Comparison of ENCODE assay signal across 14 cellular contexts in genomic region chr1:175297291-175297690, GRCh38.
DNase-seq lines count a peak whose midpoint lies in the region; ATAC-seq and TF ChIP-seq lines count a peak whose summit lies in the region.
"Had no signal": no experiment of that assay in that cellular context is flagged by ENCODE, and none has a peak within 500 bp of the region (broad histone marks: within the 10 kb centered on the region; RNA-seq: fewer than 3 reads in every experiment).

No MANE protein-coding gene starts in this region.

- H3K4me3 Mint-ChIP-seq in activated CD4-positive, alpha-beta T cell treated with anti-CD3 and anti-CD28 coated beads for 36 hours: no peak overlapping the region
- peak overlapping the region in 2 of 8 donors; percentile 11 to 52 for H3K4me3 Mint-ChIP-seq in CD4-positive, alpha-beta memory T cell
- H3K4me3 Mint-ChIP-seq in T-helper 17 cell: peak overlapping the region; percentile 21
- no peak overlapping the region for H3K4me3 Mint-ChIP-seq in effector memory CD8-positive, alpha-beta T cell
- no peak overlapping the region for H3K4me3 Mint-ChIP-seq in glutamatergic neuron (ENCODE audit: unreplicated experiment)
- H3K4me3 Mint-ChIP-seq: CD14-positive monocyte, HFFc6 had no signal

- H3K27ac Mint-ChIP-seq in activated CD4-positive, alpha-beta T cell treated with anti-CD3 and anti-CD28 coated beads for 36 hours: no peak overlapping the region
- no peak overlapping the region for H3K27ac Mint-ChIP-seq in CD4-positive, alpha-beta memory T cell
- no peak overlapping the region for H3K27ac Mint-ChIP-seq in T-helper 17 cell
- no peak overlapping the region for H3K27ac Mint-ChIP-seq in effector memory CD8-positive, alpha-beta T cell
- no peak overlapping the region for H3K27ac Mint-ChIP-seq in glutamatergic neuron (ENCODE audit: unreplicated experiment)
- H3K27ac Mint-ChIP-seq: CD14-positive monocyte, HFFc6 had no signal

- no peaks in the 10 kb centered on the region for H3K9me3 Mint-ChIP-seq in activated CD4-positive, alpha-beta T cell treated with anti-CD3 and anti-CD28 coated beads for 36 hours (ENCODE audit: low read depth)
- H3K9me3 Mint-ChIP-seq in CD4-positive, alpha-beta memory T cell: peaks cover 0 to 5% (median 1%) of the 10 kb centered on the region in 8 donors
- H3K9me3 Mint-ChIP-seq in effector memory CD8-positive, alpha-beta T cell: no peaks in the 10 kb centered on the region
- no peaks in the 10 kb centered on the region for H3K9me3 Mint-ChIP-seq in glutamatergic neuron (ENCODE audit: unreplicated experiment)

- H3K4me3 ChIP-seq in CD4-positive, alpha-beta memory T cell (ENCODE audit: low read length in 2 of 2): no peak overlapping the region

- H3K4me1 ChIP-seq in CD4-positive, alpha-beta memory T cell (ENCODE audit: insufficient read depth, low read length): peaks cover 39% of the 10 kb centered on the region

- POLR2A ChIA-PET in activated CD4-positive, alpha-beta T cell treated with anti-CD3 and anti-CD28 coated beads for 36 hours (lab: Charles Lee): no interaction called here
- POLR2A ChIA-PET in CD4-positive, alpha-beta memory T cell (lab: Charles Lee; ENCODE audit: partially characterized antibody): no interaction called here

- peaks cover 4% of the 10 kb centered on the region for H3K27me3 Mint-ChIP-seq in activated CD4-positive, alpha-beta T cell treated with anti-CD3 and anti-CD28 coated beads for 36 hours
- peaks cover 4 to 8% of the 10 kb centered on the region in 2 donors for H3K27me3 Mint-ChIP-seq in CD4-positive, alpha-beta memory T cell
- H3K27me3 Mint-ChIP-seq in T-helper 17 cell (peaks cover 6% of the 10 kb centered on the region), glutamatergic neuron (ENCODE audit: unreplicated experiment) (no peaks in the 10 kb centered on the region)
- H3K27me3 Mint-ChIP-seq in effector memory CD8-positive, alpha-beta T cell: no peaks in the 10 kb centered on the region

- no peak for TF ChIP-seq CTCF in glutamatergic neuron (IDR thresholded peaks at IDR 0.05; ENCODE audit: partially characterized antibody, unreplicated experiment)

- no peaks in the 10 kb centered on the region for H3K36me3 Mint-ChIP-seq in activated CD4-positive, alpha-beta T cell treated with anti-CD3 and anti-CD28 coated beads for 36 hours (ENCODE audit: low read depth)
- no peaks in the 10 kb centered on the region for H3K36me3 Mint-ChIP-seq in CD4-positive, alpha-beta memory T cell
- H3K36me3 Mint-ChIP-seq in T-helper 17 cell (ENCODE audit: low read depth) (no peaks in the 10 kb centered on the region), glutamatergic neuron (ENCODE audit: unreplicated experiment) (no peaks in the 10 kb centered on the region)
- peaks cover 2% of the 10 kb centered on the region for H3K36me3 Mint-ChIP-seq in effector memory CD8-positive, alpha-beta T cell (ENCODE audit: insufficient read depth)
- H3K36me3 Mint-ChIP-seq: CD14-positive monocyte had no signal

- peaks cover 28% of the 10 kb centered on the region for H3K4me1 Mint-ChIP-seq in activated CD4-positive, alpha-beta T cell treated with anti-CD3 and anti-CD28 coated beads for 36 hours
- H3K4me1 Mint-ChIP-seq in CD4-positive, alpha-beta memory T cell: peaks cover 23 to 46% (median 33%) of the 10 kb centered on the region in 4 donors
- H3K4me1 Mint-ChIP-seq in T-helper 17 cell: peaks cover 22% of the 10 kb centered on the region
- peaks cover 3 to 10% of the 10 kb centered on the region in 2 donors for H3K4me1 Mint-ChIP-seq in effector memory CD8-positive, alpha-beta T cell (ENCODE audit: low read depth in 2 of 2)
- no peaks in the 10 kb centered on the region for H3K4me1 Mint-ChIP-seq in glutamatergic neuron (ENCODE audit: low read depth, unreplicated experiment)
- H3K4me1 Mint-ChIP-seq: CD14-positive monocyte had no signal

- peak; percentile 42 for ATAC-seq in activated CD4-positive, alpha-beta T cell treated with anti-CD3 and anti-CD28 coated beads for 36 hours
- peak; percentile 87 for ATAC-seq in T-helper 17 cell
- ATAC-seq in effector memory CD8-positive, alpha-beta T cell (replicated peaks): peak; percentile 43
- ATAC-seq in GM21529 (IDR thresholded peaks at IDR 0.05; ENCODE audit: unreplicated experiment): no peak
- ATAC-seq in GM21737 (IDR thresholded peaks at IDR 0.05; ENCODE audit: unreplicated experiment): no peak

- DNase-seq in activated CD4-positive, alpha-beta T cell treated with anti-CD3 and anti-CD28 coated beads for 36 hours: no peak
- no peak for DNase-seq in activated CD4-positive, alpha-beta T cell treated with anti-CD3 and anti-CD28 coated beads, Interleukin-2, amount 50 U/mL, for 4 hours
- peak in 4 of 5 donors; percentile 41 to 57 (median 50) for DNase-seq in CD4-positive, alpha-beta memory T cell
- no peak for DNase-seq in T-helper 17 cell
- DNase-seq in effector memory CD8-positive, alpha-beta T cell: no peak
- no peak for DNase-seq in glutamatergic neuron
- DNase-seq: DMS79, EL, HCEC 1CT, HFFc6 had no signal

- CTCF ChIA-PET in activated CD4-positive, alpha-beta T cell treated with anti-CD3 and anti-CD28 coated beads for 36 hours (lab: Charles Lee): interaction anchor here (1.0 to 3.4 kb wide), 2 partner anchors 21 to 45 kb away, joined by 3 to 31 read pairs; no protein-coding TSS in a partner anchor
- CTCF ChIA-PET in CD4-positive, alpha-beta memory T cell (lab: Charles Lee; ENCODE audit: partially characterized antibody): interaction anchor here (2.5 to 4.5 kb wide), 2 partner anchors 20 to 142 kb away, joined by 9 to 16 read pairs; no protein-coding TSS in a partner anchor

- no peak overlapping the region for H3K27ac ChIP-seq in CD4-positive, alpha-beta memory T cell (ENCODE audit: low read depth, low read length)
- H3K27ac ChIP-seq: 22Rv1 had no signal

- intact Hi-C loops in activated CD4-positive, alpha-beta T cell treated with anti-CD3 and anti-CD28 coated beads for 36 hours (cut with DNase I, micrococcal nuclease): no loop called here
- intact Hi-C loops in CD4-positive, alpha-beta memory T cell (cut with micrococcal nuclease): loop anchor here (1.0 kb wide), 2 partner anchors 22 to 88 kb away; no protein-coding TSS in a partner anchor

- no peaks in the 10 kb centered on the region for H3K9me3 ChIP-seq in CD4-positive, alpha-beta memory T cell (ENCODE audit: control insufficient read depth in 1 of 2, low read length in 2 of 2)
- H3K9me3 ChIP-seq in T-helper 17 cell (ENCODE audit: control insufficient read depth, low read length, poor library complexity, severe bottlenecking): no peaks in the 10 kb centered on the region

- no peaks in the 10 kb centered on the region for H3K27me3 ChIP-seq in CD4-positive, alpha-beta memory T cell (ENCODE audit: insufficient read depth, low read length)

- no peaks in the 10 kb centered on the region for H3K36me3 ChIP-seq in CD4-positive, alpha-beta memory T cell (ENCODE audit: insufficient read depth, low read length)

Comparison
In these comparisons a context has a peak if more than half of its experiments do, and no peak if none do; other contexts are left out.
1. ATAC-seq: peak in activated CD4-positive, alpha-beta T cell treated with anti-CD3 and anti-CD28 coated beads for 36 hours (single experiment), T-helper 17 cell (single experiment) and effector memory CD8-positive, alpha-beta T cell (single experiment); none in GM21529 (single experiment) and GM21737 (single experiment).
2. DNase-seq: peak in CD4-positive, alpha-beta memory T cell (4 of 5); none in activated CD4-positive, alpha-beta T cell treated with anti-CD3 and anti-CD28 coated beads for 36 hours (single experiment), activated CD4-positive, alpha-beta T cell treated with anti-CD3 and anti-CD28 coated beads, Interleukin-2, amount 50 U/mL, for 4 hours (0 of 2), T-helper 17 cell (0 of 3), effector memory CD8-positive, alpha-beta T cell (0 of 3) and glutamatergic neuron (single experiment).